In the genomic region with DNA sequence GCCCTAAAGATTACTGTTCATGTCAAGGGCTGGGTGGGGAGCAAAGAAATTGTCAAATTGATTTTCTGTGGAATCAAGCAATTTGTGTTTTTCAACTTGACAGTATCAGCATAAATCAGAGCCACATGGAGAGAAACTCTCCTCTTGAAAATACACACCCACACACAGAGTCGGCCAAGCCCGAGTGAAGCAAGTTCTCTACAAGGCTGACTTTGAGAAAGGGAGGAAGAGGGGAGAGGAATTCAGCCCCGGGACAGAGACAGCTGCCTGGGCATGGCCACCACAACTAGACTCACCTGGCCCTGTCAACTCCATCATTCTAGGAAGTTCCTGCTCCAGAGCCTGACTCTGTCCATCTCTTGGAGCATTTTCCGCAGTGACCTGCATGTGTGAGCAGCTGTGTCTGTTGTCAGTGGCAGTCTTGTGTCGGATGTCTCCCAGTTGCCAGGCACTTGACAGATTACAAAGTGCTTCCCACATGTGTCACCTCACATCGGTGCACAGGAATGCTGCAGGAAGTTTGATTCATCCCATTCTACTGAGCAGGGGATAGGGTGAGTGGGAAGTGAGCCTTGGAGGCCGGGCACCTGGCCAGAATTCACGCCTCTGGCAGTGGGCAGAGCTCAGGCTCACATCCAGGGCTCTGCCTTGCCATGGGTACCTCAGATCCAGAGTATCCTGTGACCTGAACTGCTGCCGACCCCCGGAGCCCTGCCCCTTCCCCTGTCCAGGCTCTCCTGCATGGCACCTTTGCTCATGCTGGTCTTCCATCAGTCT, we compare ENCODE assay signal across 11 cellular contexts. TPM values are rescaled to one million over a fixed set of nuclear protein-coding genes. Genes with fewer than 3 reads are reported as not detected.
DNase-seq lines count a peak whose midpoint lies in the region; ATAC-seq and TF ChIP-seq lines count a peak whose summit lies in the region.
"Had no signal": no experiment of that assay in that cellular context is flagged by ENCODE, and none has a peak within 500 bp of the region (broad histone marks: within the 10 kb centered on the region; RNA-seq: fewer than 3 reads in every experiment).

No MANE protein-coding gene starts in this region.

- intact Hi-C loops in left cardiac atrium (cut with DNase I): no loop called here
- intact Hi-C loops in upper lobe of right lung (cut with DNase I): no loop called here
- intact Hi-C loops in Caco-2 (cut with micrococcal nuclease; ENCODE audit: unreplicated experiment): no loop called here

- no peak overlapping the region for H3K4me3 ChIP-seq in right atrium auricular region
- H3K4me3 ChIP-seq in astrocyte of the cerebellum (ENCODE audit: low read depth, low read length): no peak overlapping the region
- no peak overlapping the region for H3K4me3 ChIP-seq in upper lobe of right lung
- H3K4me3 ChIP-seq in Caco-2 (ENCODE audit: low read depth, low read length): no peak overlapping the region
- H3K4me3 ChIP-seq: GM12878 had no signal

- no peaks in the 10 kb centered on the region for H3K4me1 Mint-ChIP-seq in Caco-2 (ENCODE audit: low read depth, unreplicated experiment)

- BruUV-seq in Caco-2 (replicated peaks; lab: Mats Ljungman, UMichigan): no TSS peak

- H3K27me3 ChIP-seq in right atrium auricular region: no peaks in the 10 kb centered on the region
- H3K27me3 ChIP-seq in upper lobe of right lung: no peaks in the 10 kb centered on the region
- H3K27me3 ChIP-seq in Caco-2 (replicated peaks; ENCODE audit: control insufficient read depth, insufficient read depth, low read length): no peaks in the 10 kb centered on the region; the same call in 1 of the 2 replicates

- in situ Hi-C loops in astrocyte of the cerebellum (cut with HindIII; ENCODE audit: low sequenced_read_pairs): no loop called here

- H3K4me3 Mint-ChIP-seq in Caco-2 (ENCODE audit: unreplicated experiment): no peak overlapping the region
- H3K4me3 Mint-ChIP-seq: activated T-cell treated with anti-CD3 and anti-CD28 coated beads, Interleukin-2, amount 50 U/mL, for 4 hours; T-helper 1 cell treated with Interleukin-12 subunit alpha and Interleukin-12 subunit beta and Interleukin-4 antibody, amounts not matched to agents 30 μg/mL and 1 μg/mL, for 36 hours had no signal

- H3K36me3 Mint-ChIP-seq in Caco-2 (ENCODE audit: insufficient read depth, unreplicated experiment): no peaks in the 10 kb centered on the region

- TF ChIP-seq CTCF in right atrium auricular region (IDR thresholded peaks at IDR 0.05) (no peak), astrocyte of the cerebellum (IDR thresholded peaks at IDR 0.05; ENCODE audit: low read depth, low read length, missing control alignments) (no peak), upper lobe of right lung (IDR thresholded peaks at IDR 0.05) (no peak), Caco-2 (IDR thresholded peaks at IDR 0.05; ENCODE audit: insufficient read depth in 1 of 2, low read depth in 1 of 2, low read length in 1 of 2, severe bottlenecking in 1 of 2, unreplicated experiment in 1 of 2) (no peak)

- H3K4me1 ChIP-seq in right atrium auricular region (peaks cover 0 to 9% of the 10 kb centered on the region in 2 donors), upper lobe of right lung (no peaks in the 10 kb centered on the region), Caco-2 (no peaks in the 10 kb centered on the region)

- H3K9me3 ChIP-seq in right atrium auricular region (no peaks in the 10 kb centered on the region), upper lobe of right lung (no peaks in the 10 kb centered on the region), Caco-2 (no peaks in the 10 kb centered on the region)

- CTCF ChIA-PET in Caco-2 (lab: Charles Lee): no interaction called here

- POLR2A ChIA-PET in Caco-2 (lab: Charles Lee): no interaction called here

- ATAC-seq in left cardiac atrium: peak; percentile 78 to 92
- ATAC-seq in upper lobe of right lung: peak; percentile 46
- ATAC-seq: activated T-cell treated with anti-CD3 and anti-CD28 coated beads, Interleukin-2, amount 50 U/mL, for 4 hours; GM12878 had no signal

- H3K36me3 ChIP-seq in right atrium auricular region: no peaks in the 10 kb centered on the region
- no peaks in the 10 kb centered on the region for H3K36me3 ChIP-seq in upper lobe of right lung
- no peaks in the 10 kb centered on the region for H3K36me3 ChIP-seq in Caco-2 (ENCODE audit: control insufficient read depth, insufficient read depth, low read length)

- H3K27me3 Mint-ChIP-seq in Caco-2 (ENCODE audit: insufficient read depth, unreplicated experiment): peaks cover 10% of the 10 kb centered on the region

- no peaks in the 10 kb centered on the region for H3K9me3 Mint-ChIP-seq in Caco-2 (ENCODE audit: unreplicated experiment)

- DNase-seq in left cardiac atrium (peak; percentile 57), right atrium auricular region (ENCODE audit: low spot score) (no peak), astrocyte of the cerebellum (ENCODE audit: low read depth) (peak; percentile 55), islet precursor cell (peak; percentile 74), upper lobe of right lung (no peak), GM19240 (ENCODE audit: insufficient read length, low spot score) (no peak), KG1 (lab: John Stamatoyannopoulos, UW) (no peak), Caco-2 (no peak)
- DNase-seq: activated T-cell treated with anti-CD3 and anti-CD28 coated beads, Interleukin-2, amount 50 U/mL, for 4 hours had no signal

- no peak overlapping the region for H3K27ac Mint-ChIP-seq in Caco-2 (ENCODE audit: unreplicated experiment)
- H3K27ac Mint-ChIP-seq: T-helper 1 cell treated with Interleukin-12 subunit alpha and Interleukin-12 subunit beta and Interleukin-4 antibody, amounts not matched to agents 30 μg/mL and 1 μg/mL, for 36 hours had no signal

- H3K27ac ChIP-seq in right atrium auricular region: no peak overlapping the region
- no peak overlapping the region for H3K27ac ChIP-seq in upper lobe of right lung

RNA-seq across cellular contexts. Expression of gene ADAM12, which starts 37.9 kb away (rescaled TPM):
- total RNA-seq in left cardiac atrium (1 to 10 TPM; 6.7 to 7.9 TPM), right atrium auricular region (1 to 10 TPM in 1 of 2 donors, under 1 TPM in 1; 0.71 to 1.2 TPM), upper lobe of right lung (0.98 TPM), Caco-2 (2022) (not detected in 2 replicates)

Comparison
In these comparisons a context has a peak if more than half of its experiments do, and no peak if none do; other contexts are left out.
1. DNase-seq: peak in left cardiac atrium (single experiment), astrocyte of the cerebellum (single experiment) and islet precursor cell (single experiment); none in right atrium auricular region (single experiment), upper lobe of right lung (single experiment), GM19240 (single experiment), KG1 (single experiment) and Caco-2 (0 of 2).